1 cellular context compared by ENCODE assay signal in the genomic region with DNA sequence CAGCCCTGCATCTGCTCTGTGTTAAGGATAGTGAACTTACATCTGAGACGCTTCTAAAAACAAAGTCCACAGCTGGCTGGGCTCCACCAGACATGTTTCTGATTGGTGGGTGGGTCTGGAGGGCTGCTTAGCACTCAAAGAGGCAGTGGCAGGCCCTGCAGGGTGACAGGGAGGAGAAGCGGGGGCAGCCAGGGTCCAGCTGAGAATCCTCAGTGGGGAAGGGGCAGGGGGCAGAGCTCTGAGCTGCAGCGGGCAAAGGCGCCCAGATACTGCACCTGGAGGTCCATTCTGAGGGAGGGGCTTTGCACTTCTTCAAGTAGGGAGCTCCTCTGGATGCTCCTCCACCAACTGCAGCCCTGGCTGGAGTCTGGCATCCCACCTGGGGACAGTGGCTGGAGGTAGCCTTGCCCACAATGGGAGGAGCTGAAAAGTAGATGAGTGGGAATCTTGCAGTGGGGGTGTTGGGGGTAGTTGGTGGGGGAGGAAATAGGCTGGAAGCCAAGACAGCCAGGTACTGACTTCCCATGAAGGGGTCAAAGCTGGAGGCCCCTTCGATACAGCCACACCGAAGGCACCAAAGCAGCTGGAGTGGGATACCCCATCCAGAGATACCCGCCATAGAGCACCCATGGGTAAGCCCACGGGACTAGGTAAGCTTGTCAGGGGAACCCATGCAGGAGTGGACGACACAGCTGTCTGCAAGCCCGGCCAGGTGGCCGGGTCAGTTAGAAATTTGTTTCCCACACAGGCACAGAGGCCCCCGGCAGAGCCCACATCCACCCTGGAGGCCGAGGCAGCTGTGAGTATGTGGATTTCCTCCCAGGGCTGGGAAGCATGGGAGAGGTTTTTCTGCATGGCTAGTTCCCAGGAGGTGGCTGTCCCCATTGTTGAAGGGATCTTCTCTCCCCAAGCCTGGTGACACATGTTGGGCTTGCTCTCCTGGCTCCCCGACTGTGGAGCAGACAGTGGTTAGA.
TF ChIP-seq lines count a peak whose summit lies in the region.

No MANE protein-coding gene starts in this region.

TF ChIP-seq in GM12878, 131 proteins besides CTCF, POLR2A, EP300 and RAD21:
- TF ChIP-seq TCF12 (IDR thresholded peaks at IDR 0.05; ENCODE audit: low read depth, low read length) (0 out of 2 replicates have a peak, but pooled peaks have one; percentile 20), JUNB (IDR thresholded peaks at IDR 0.05) (no peak)
